In genomic region chr17:38729886-38730525, GRCh38 we compare ENCODE assay signal across 8 cellular contexts. TPM values are rescaled to one million over a fixed set of nuclear protein-coding genes. Genes with fewer than 3 reads are reported as not detected.
A peak's percentile ranks its signal among the peaks of the same experiment; 100 is the strongest.
DNase-seq lines count a peak whose midpoint lies in the region; ATAC-seq lines count a peak whose summit lies in the region.

Gene CISD3 (plus strand): TSS chr17:38730341. CDS start chr17:38730359, 18 bp downstream.

- intact Hi-C loops in left colon (cut with DNase I, micrococcal nuclease), result loop anchor here in 1 of 2 donors (5.0 kb wide), 1 partner anchor 53 kb away; no protein-coding TSS in a partner anchor

- ATAC-seq in GM18502 (IDR thresholded peaks at IDR 0.05; ENCODE audit: poor library complexity, unreplicated experiment) (peak; percentile 81), HG03045 (IDR thresholded peaks at IDR 0.05; ENCODE audit: unreplicated experiment) (peak; percentile 77), left colon (peak; percentile 62)

- DNase-seq in A172 (ENCODE audit: low spot score) (peak; percentile 61), NCI-H2227 treated with DMSO at 0.1 percent for 48 hours (lab: John Stamatoyannopoulos, UW) (peak; percentile 65), cerebellum (ENCODE audit: low spot score) (peak; percentile 83), left colon (peak; percentile 85 to 91)
- DNase-seq in activated CD4-positive, CD25-positive, alpha-beta regulatory T cell treated with anti-CD3 and anti-CD28 coated beads, Interleukin-2, amount 50 U/mL, for 72 hours, result peak; percentile 88
- DNase-seq in stimulated activated CD4-positive, alpha-beta T cell treated with anti-CD3 and anti-CD28 coated beads, Interleukin-1b, Interleukin-23, amount 100 ng/mL, for 4 hours (ENCODE audit: low read depth in 2 of 2), result peak; percentile 78 to 83

RNA-seq across cellular contexts. Expression of gene CISD3, which starts in this region (rescaled TPM):
- 7.5 and 12.4 TPM in 2 replicates for total RNA-seq in A172 (2014; rRNA removed; shearing (Covaris generic))
- total RNA-seq in cerebellum (0.91 TPM), left colon (10 to 100 TPM; 91.6 to 99.8 TPM)

Comparison
In these comparisons a context has a peak if more than half of its experiments do, and no peak if none do; other contexts are left out.
1. Peak in every context shown above with its lines: DNase-seq and ATAC-seq.
2. Peak in DNase-seq in cerebellum; RNA of the gene not detected or under 1 TPM.